ENCODE assay signal across 8 cellular contexts in the genomic region with DNA sequence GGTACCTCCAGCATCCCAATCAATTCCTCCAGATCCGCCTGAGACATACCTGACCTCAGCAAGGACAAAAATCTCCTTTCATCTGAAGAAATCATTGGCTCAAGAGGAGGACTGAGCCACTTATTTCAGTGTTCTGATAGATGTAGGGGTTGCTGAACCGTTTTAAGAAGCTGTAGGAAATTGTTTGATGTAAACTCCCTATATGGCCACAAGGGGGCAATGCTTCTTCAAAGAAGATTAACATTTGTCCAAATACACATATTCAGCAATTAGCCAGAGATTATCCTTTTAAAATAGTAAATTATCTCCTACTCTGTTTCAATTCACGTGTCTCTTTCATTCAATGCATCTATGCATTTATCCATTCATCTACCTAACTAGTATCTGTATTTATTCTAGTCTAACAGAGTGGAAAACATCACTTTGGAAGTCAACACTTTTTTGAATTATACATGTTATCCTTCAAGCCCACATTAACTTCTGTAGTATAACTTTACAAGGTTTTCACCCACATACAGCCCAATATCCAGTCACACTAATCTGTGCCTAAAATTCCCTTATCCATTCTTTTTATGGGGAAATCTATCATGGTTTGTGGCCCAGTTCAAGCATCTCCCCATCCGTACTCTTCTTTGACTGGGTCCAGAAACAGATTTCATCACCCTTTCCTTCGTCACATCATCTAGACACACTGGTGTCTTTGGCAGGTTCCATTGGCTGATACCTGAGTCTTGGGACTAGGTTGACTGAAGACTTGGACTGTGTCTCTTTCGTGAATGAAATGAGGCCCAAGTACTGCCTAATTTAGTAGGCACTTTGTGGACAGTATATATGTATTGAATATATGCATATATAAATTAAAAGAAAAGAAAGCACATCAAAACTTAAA.
DNase-seq lines count a peak whose midpoint lies in the region; ATAC-seq, FAIRE-seq and TF ChIP-seq lines count a peak whose summit lies in the region.

No MANE protein-coding gene starts in this region.

- DNase-seq in activated CD4-positive, alpha-beta T cell treated with anti-CD3 and anti-CD28 coated beads for 36 hours = no peak
- no peak for DNase-seq in activated CD4-positive, alpha-beta T cell treated with anti-CD3 and anti-CD28 coated beads for 48 hours
- peak; percentile 33 for DNase-seq in HS-27A (ENCODE audit: low read depth)
- peak; percentile 5 for DNase-seq in RCC 7860 (ENCODE audit: low spot score)
- DNase-seq in dedifferentiated amniotic fluid mesenchymal stem cell (ENCODE audit: extremely low spot score) = peak; percentile 59
- DNase-seq in mucosa of descending colon = peak in 1 of 3 donors; percentile 50
- DNase-seq in posterior vena cava (ENCODE audit: low spot score) = no peak

- intact Hi-C loops in activated CD4-positive, alpha-beta T cell treated with anti-CD3 and anti-CD28 coated beads for 36 hours (cut with DNase I, micrococcal nuclease) = loop anchor here (1.0 to 5.0 kb wide), 4 partner anchors 12 to 167 kb away; no protein-coding TSS in a partner anchor
- intact Hi-C loops in mucosa of descending colon (cut with DNase I, micrococcal nuclease) = no loop called here
- intact Hi-C loops in posterior vena cava (cut with DNase I) = no loop called here

- no peaks in the 10 kb centered on the region for H3K9me3 Mint-ChIP-seq in activated CD4-positive, alpha-beta T cell treated with anti-CD3 and anti-CD28 coated beads for 36 hours (ENCODE audit: low read depth)

- CTCF ChIA-PET in activated CD4-positive, alpha-beta T cell treated with anti-CD3 and anti-CD28 coated beads for 36 hours (lab: Charles Lee) = interaction anchor here (0.6 to 2.7 kb wide), 9 partner anchors 13 to 129 kb away, joined by 3 to 42 read pairs (median 4); no protein-coding TSS in a partner anchor

- no peaks in the 10 kb centered on the region for H3K4me1 ChIP-seq in mucosa of descending colon (ENCODE audit: low read depth)

- TF ChIP-seq CTCF in mucosa of descending colon (IDR thresholded peaks at IDR 0.05) = peak; percentile 38

- POLR2A ChIA-PET in activated CD4-positive, alpha-beta T cell treated with anti-CD3 and anti-CD28 coated beads for 36 hours (lab: Charles Lee) = no interaction called here

- H3K27ac Mint-ChIP-seq in activated CD4-positive, alpha-beta T cell treated with anti-CD3 and anti-CD28 coated beads for 36 hours = peak overlapping the region; percentile 74

- peaks cover 24% of the 10 kb centered on the region for H3K4me1 Mint-ChIP-seq in activated CD4-positive, alpha-beta T cell treated with anti-CD3 and anti-CD28 coated beads for 36 hours

- ATAC-seq in activated CD4-positive, alpha-beta T cell treated with anti-CD3 and anti-CD28 coated beads for 36 hours = peak; percentile 63
- ATAC-seq in mucosa of descending colon = no peak
- no peak for ATAC-seq in HG03442 (IDR thresholded peaks at IDR 0.05; ENCODE audit: unreplicated experiment)

- no peaks in the 10 kb centered on the region for H3K36me3 Mint-ChIP-seq in activated CD4-positive, alpha-beta T cell treated with anti-CD3 and anti-CD28 coated beads for 36 hours (ENCODE audit: low read depth)

- no peaks in the 10 kb centered on the region for H3K27me3 Mint-ChIP-seq in activated CD4-positive, alpha-beta T cell treated with anti-CD3 and anti-CD28 coated beads for 36 hours

- no peak overlapping the region for H3K4me3 ChIP-seq in mucosa of descending colon

- peak overlapping the region; percentile 65 for H3K4me3 Mint-ChIP-seq in activated CD4-positive, alpha-beta T cell treated with anti-CD3 and anti-CD28 coated beads for 36 hours

- H3K36me3 ChIP-seq in mucosa of descending colon (ENCODE audit: low read depth) = no peaks in the 10 kb centered on the region

- no peaks in the 10 kb centered on the region for H3K9me3 ChIP-seq in mucosa of descending colon

- peak; percentile 27 for FAIRE-seq in RCC 7860 (lab: Jason Lieb, UNC)

Comparison
In these comparisons a context has a peak if more than half of its experiments do, and no peak if none do; other contexts are left out.
1. DNase-seq: peak in HS-27A (single experiment), RCC 7860 (single experiment) and dedifferentiated amniotic fluid mesenchymal stem cell (single experiment); none in activated CD4-positive, alpha-beta T cell treated with anti-CD3 and anti-CD28 coated beads for 36 hours (single experiment), activated CD4-positive, alpha-beta T cell treated with anti-CD3 and anti-CD28 coated beads for 48 hours (single experiment) and posterior vena cava (single experiment).
2. intact Hi-C loops: an anchor here in activated CD4-positive, alpha-beta T cell treated with anti-CD3 and anti-CD28 coated beads for 36 hours (1.0 to 5.0 kb wide); none called in mucosa of descending colon and posterior vena cava.